Comparison of ENCODE assay signal across 8 cellular contexts in the genomic region with DNA sequence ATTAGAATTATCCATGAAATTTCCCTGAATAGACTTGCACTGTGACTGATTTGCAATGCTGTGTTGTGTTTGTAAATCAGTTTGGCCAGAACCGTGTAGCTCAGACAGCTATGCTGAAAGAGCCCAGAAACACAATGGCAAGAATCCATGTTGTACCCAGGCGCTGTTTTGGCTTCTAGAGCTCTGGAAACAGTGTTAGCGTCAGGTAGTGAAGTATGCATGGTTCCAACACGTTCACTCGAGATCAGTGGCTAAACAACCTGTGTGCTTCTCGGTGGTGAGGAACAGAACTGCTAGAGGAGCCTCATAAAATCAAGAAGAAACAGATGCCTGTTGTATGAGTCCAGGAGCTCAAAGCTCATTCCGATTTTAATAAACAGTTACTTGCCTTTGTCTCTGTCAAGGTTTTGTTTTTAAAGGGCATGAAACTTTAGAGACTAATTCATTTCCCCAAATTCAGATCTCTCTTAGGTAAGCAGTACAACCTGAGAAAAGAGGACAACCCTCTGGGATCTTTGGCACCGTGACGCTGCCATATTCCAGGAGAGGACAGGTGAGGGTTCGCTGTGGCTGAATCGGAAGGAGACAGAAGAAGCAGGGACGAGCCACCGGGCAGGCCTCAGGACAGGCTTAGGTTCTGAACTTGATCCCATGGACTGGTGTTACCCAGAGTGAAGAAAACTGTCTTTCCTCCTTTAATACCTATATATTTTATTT. TPM values are rescaled to one million over a fixed set of nuclear protein-coding genes. Genes with fewer than 3 reads are reported as not detected.
DNase-seq lines count a peak whose midpoint lies in the region; ATAC-seq, FAIRE-seq and TF ChIP-seq lines count a peak whose summit lies in the region.

No MANE protein-coding gene starts in this region.

- H3K27me3 Mint-ChIP-seq in T-helper 1 cell treated with Interleukin-12 subunit alpha and Interleukin-12 subunit beta and Interleukin-4 antibody, amounts not matched to agents 30 μg/mL and 1 μg/mL, for 36 hours (ENCODE audit: low read depth), result no peaks in the 10 kb centered on the region

- 28 to 68% (median 45%) methylated on average over 13 of the region's 13 CpGs for WGBS in small intestine, 3 donors
- WGBS in spleen, 5 donors, result 82 to 88% (median 85%) methylated on average over 13 of the region's 13 CpGs

- H3K4me3 ChIP-seq in small intestine (ENCODE audit: low read depth in 1 of 2, low read length in 2 of 2) (no peak overlapping the region), spleen (peak overlapping the region in 3 of 8 donors; percentile 62 to 77 (median 63)), right atrium auricular region (peak overlapping the region in 1 of 2 donors; percentile 79)

- H3K9me3 ChIP-seq in small intestine (ENCODE audit: control insufficient read depth, low read depth), result no peaks in the 10 kb centered on the region
- H3K9me3 ChIP-seq in spleen, result no peaks in the 10 kb centered on the region
- no peaks in the 10 kb centered on the region for H3K9me3 ChIP-seq in right atrium auricular region

- no peaks in the 10 kb centered on the region for H3K27me3 ChIP-seq in small intestine (ENCODE audit: control insufficient read depth in 2 of 2, insufficient read depth in 2 of 2, low read length in 2 of 2)
- H3K27me3 ChIP-seq in spleen (replicated peaks in 1 of 7), result no peaks in the 10 kb centered on the region
- H3K27me3 ChIP-seq in right atrium auricular region, result no peaks in the 10 kb centered on the region

- H3K36me3 ChIP-seq in small intestine (ENCODE audit: control insufficient read depth in 2 of 2, insufficient read depth in 2 of 2, low read length in 2 of 2) (peaks cover 0 to 4% of the 10 kb centered on the region in 2 donors), spleen (peaks cover 0 to 14% (median 0%) of the 10 kb centered on the region in 6 donors), right atrium auricular region (no peaks in the 10 kb centered on the region)

- H3K9me3 Mint-ChIP-seq in T-helper 1 cell treated with Interleukin-12 subunit alpha and Interleukin-12 subunit beta and Interleukin-4 antibody, amounts not matched to agents 30 μg/mL and 1 μg/mL, for 36 hours, result no peaks in the 10 kb centered on the region

- TF ChIP-seq POLR2A in spleen (IDR thresholded peaks at IDR 0.05), result no peak

- intact Hi-C loops in spleen (cut with DNase I; ENCODE audit: low total_unique reads), result loop anchor here (2.0 to 10.0 kb wide), 3 partner anchors 182 to 1132 kb away; a partner anchor contains a TSS

- DNase-seq in T-helper 1 cell, result no peak
- DNase-seq in OCI-M1 (lab: John Stamatoyannopoulos, UW), result peak; percentile 28
- DNase-seq in epithelial cell of prostate (ENCODE audit: low read depth, low spot score), result no peak
- peak; percentile 38 for DNase-seq in small intestine
- DNase-seq in spleen, result no peak
- no peak for DNase-seq in right atrium auricular region (ENCODE audit: low spot score)

- FAIRE-seq in small intestine (lab: Jason Lieb, UNC), result no peak

- TF ChIP-seq CTCF in spleen (IDR thresholded peaks at IDR 0.05 in 8 of 11, conservative IDR thresholded peaks at IDR 0.05 in 3 of 11), result no peak
- TF ChIP-seq CTCF in right atrium auricular region (IDR thresholded peaks at IDR 0.05), result no peak

- ATAC-seq in HG03139 (IDR thresholded peaks at IDR 0.05; ENCODE audit: unreplicated experiment), result no peak

- H3K27ac Mint-ChIP-seq in T-helper 1 cell treated with Interleukin-12 subunit alpha and Interleukin-12 subunit beta and Interleukin-4 antibody, amounts not matched to agents 30 μg/mL and 1 μg/mL, for 36 hours, result no peak overlapping the region

- peaks cover 4% of the 10 kb centered on the region for H3K36me3 Mint-ChIP-seq in T-helper 1 cell treated with Interleukin-12 subunit alpha and Interleukin-12 subunit beta and Interleukin-4 antibody, amounts not matched to agents 30 μg/mL and 1 μg/mL, for 36 hours (ENCODE audit: low read depth)

- peak overlapping the region; percentile 64 for H3K4me3 Mint-ChIP-seq in T-helper 1 cell treated with Interleukin-12 subunit alpha and Interleukin-12 subunit beta and Interleukin-4 antibody, amounts not matched to agents 30 μg/mL and 1 μg/mL, for 36 hours

- no peaks in the 10 kb centered on the region for H3K4me1 ChIP-seq in small intestine (ENCODE audit: control insufficient read depth in 2 of 2, insufficient read depth in 1 of 2, low read depth in 1 of 2, low read length in 1 of 2)
- H3K4me1 ChIP-seq in spleen, result peaks cover 0 to 36% (median 14%) of the 10 kb centered on the region in 6 donors
- peaks cover 0 to 12% of the 10 kb centered on the region in 2 donors for H3K4me1 ChIP-seq in right atrium auricular region

- peaks cover 4% of the 10 kb centered on the region for H3K4me1 Mint-ChIP-seq in T-helper 1 cell treated with Interleukin-12 subunit alpha and Interleukin-12 subunit beta and Interleukin-4 antibody, amounts not matched to agents 30 μg/mL and 1 μg/mL, for 36 hours (ENCODE audit: low read depth)

- H3K27ac ChIP-seq in epithelial cell of prostate (peak overlapping the region; percentile 3), small intestine (ENCODE audit: low read depth in 1 of 2, low read length in 1 of 2) (no peak overlapping the region), spleen (peak overlapping the region in 2 of 8 donors; percentile 79 to 83), right atrium auricular region (no peak overlapping the region)

RNA-seq across cellular contexts. Expression of a gene that starts 43.6 kb away (rescaled TPM):
- polyA plus RNA-seq in small intestine (10 to 100 TPM; 32.7 to 53.5 (median 35.7) TPM), spleen (10 to 100 TPM; 17.3 to 31.4 (median 22.2) TPM)
- total RNA-seq in spleen (10 to 100 TPM; 44.7 to 57.5 (median 55.6) TPM), right atrium auricular region (10 to 100 TPM; 58.4 to 69.0 TPM)

Comparison
In these comparisons a context has a peak if more than half of its experiments do, and no peak if none do; other contexts are left out.
1. DNase-seq: peak in OCI-M1 (single experiment) and small intestine (single experiment); none in T-helper 1 cell (0 of 5), epithelial cell of prostate (single experiment), spleen (single experiment) and right atrium auricular region (single experiment).